Comparison of ENCODE assay signal across 12 cellular contexts in the genomic region with DNA sequence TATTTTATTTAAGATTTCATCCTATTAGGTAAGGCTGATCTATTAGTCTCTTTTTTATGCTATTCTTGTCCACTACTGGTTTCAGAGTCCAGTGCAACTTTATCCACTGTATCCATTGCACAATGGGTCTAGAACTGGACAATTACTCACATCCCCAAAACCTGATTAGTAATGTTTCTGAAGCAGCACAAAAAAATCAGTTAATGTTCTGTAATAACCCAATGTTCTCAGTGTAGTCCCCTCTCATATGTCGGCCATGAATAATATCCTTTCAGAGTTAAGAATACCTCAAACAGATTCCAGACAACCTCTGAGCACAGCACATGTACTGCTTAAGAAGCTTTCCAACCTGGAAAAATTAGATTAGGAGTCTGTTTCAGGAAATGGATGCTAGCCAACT. TPM values are rescaled to one million over a fixed set of nuclear protein-coding genes. Genes with fewer than 3 reads are reported as not detected.
DNase-seq lines count a peak whose midpoint lies in the region; ATAC-seq and TF ChIP-seq lines count a peak whose summit lies in the region.
"Had no signal": no experiment of that assay in that cellular context is flagged by ENCODE, and none has a peak within 500 bp of the region (broad histone marks: within the 10 kb centered on the region; RNA-seq: fewer than 3 reads in every experiment).

No MANE protein-coding gene starts in this region.

- no peaks in the 10 kb centered on the region for H4K20me1 ChIP-seq in mammary epithelial cell (ENCODE audit: insufficient read depth, low read length)

- no peak overlapping the region for H3K27ac Mint-ChIP-seq in CD14-positive monocyte
- H3K27ac Mint-ChIP-seq: T-helper 1 cell treated with Interleukin-12 subunit alpha and Interleukin-12 subunit beta and Interleukin-4 antibody, amounts not matched to agents 30 μg/mL and 1 μg/mL, for 36 hours had no signal

- TF ChIP-seq POLR2A in gastrocnemius medialis (IDR thresholded peaks at IDR 0.05), result no peak

- H3K4me1 ChIP-seq in mammary epithelial cell (ENCODE audit: insufficient read depth, low read length), result peaks cover 2% of the 10 kb centered on the region
- H3K4me1 ChIP-seq in gastrocnemius medialis, result peaks cover 31 to 32% of the 10 kb centered on the region in 2 donors

- TF ChIP-seq CTCF in mammary epithelial cell (conservative IDR thresholded peaks at IDR 0.05 in 1 of 2, IDR thresholded peaks at IDR 0.05 in 1 of 2; ENCODE audit: extremely low read depth in 1 of 2, insufficient read depth in 1 of 2, low read depth in 1 of 2, low read length in 2 of 2) (no peak), gastrocnemius medialis (IDR thresholded peaks at IDR 0.05 in 4 of 5, conservative IDR thresholded peaks at IDR 0.05 in 1 of 5) (no peak), CD14-positive monocyte (IDR thresholded peaks at IDR 0.05) (no peak)

- H3K4me1 Mint-ChIP-seq in CD14-positive monocyte, result peaks cover 26% of the 10 kb centered on the region

- H3K79me2 ChIP-seq in mammary epithelial cell (ENCODE audit: insufficient read depth, low read length), result no peaks in the 10 kb centered on the region

- H3K4me3 Mint-ChIP-seq in CD14-positive monocyte, result no peak overlapping the region
- H3K4me3 Mint-ChIP-seq: T-helper 1 cell treated with Interleukin-12 subunit alpha and Interleukin-12 subunit beta and Interleukin-4 antibody, amounts not matched to agents 30 μg/mL and 1 μg/mL, for 36 hours had no signal

- H3K9me3 ChIP-seq in mammary epithelial cell (replicated peaks; ENCODE audit: insufficient read depth, low read length) (no peaks in the 10 kb centered on the region), gastrocnemius medialis (no peaks in the 10 kb centered on the region)
- H3K9me3 ChIP-seq: vagina had no signal

- H2AFZ ChIP-seq in mammary epithelial cell (ENCODE audit: low read depth, low read length), result no peak overlapping the region

- 50% methylated on average over 1 of the region's 1 CpG for WGBS in mammary epithelial cell (ENCODE audit: low coverage, missing lambda C conversion rate)

- no peak overlapping the region for H3K4me2 ChIP-seq in mammary epithelial cell (ENCODE audit: insufficient read depth, low read depth, low read length)

- DNase-seq in HCEC 1CT (peak; percentile 41), mammary epithelial cell (peak; percentile 16), iris pigment epithelial cell (ENCODE audit: low read depth) (peak; percentile 5), gastrocnemius medialis (no peak), substantia nigra (lab: John Stamatoyannopoulos, UW) (no peak), CD14-positive monocyte (ENCODE audit: low spot score) (no peak)
- DNase-seq: NCI-H1930 had no signal

- intact Hi-C loops in mammary epithelial cell (cut with micrococcal nuclease) (no loop called here), gastrocnemius medialis (cut with DNase I; ENCODE audit: low total_unique reads) (no loop called here), CD14-positive monocyte (cut with micrococcal nuclease) (no loop called here)

- ATAC-seq in gastrocnemius medialis (peak; percentile 85 to 87), HG02970 (IDR thresholded peaks at IDR 0.05; ENCODE audit: low FRiP score, unreplicated experiment) (no peak), HG02588 (IDR thresholded peaks at IDR 0.05; ENCODE audit: unreplicated experiment) (no peak)
- ATAC-seq: K562 had no signal

- CTCF ChIA-PET in mammary epithelial cell (lab: Charles Lee; ENCODE audit: low non-redundant PET), result no interaction called here

- peaks cover 7 to 10% of the 10 kb centered on the region in 2 donors for H3K36me3 Mint-ChIP-seq in CD14-positive monocyte

- H3K9ac ChIP-seq in mammary epithelial cell (ENCODE audit: insufficient read depth, low read length), result no peak overlapping the region

- no peaks in the 10 kb centered on the region for H3K27me3 Mint-ChIP-seq in CD14-positive monocyte (ENCODE audit: low read depth in 3 of 3)

- H3K4me3 ChIP-seq in mammary epithelial cell (replicated peaks in 1 of 3; ENCODE audit: insufficient read depth in 1 of 3, low read depth in 2 of 3, low read length in 3 of 3), result no peak overlapping the region
- H3K4me3 ChIP-seq in gastrocnemius medialis, result no peak overlapping the region
- H3K4me3 ChIP-seq: K562, vagina had no signal

- no peaks in the 10 kb centered on the region for H3K9me3 Mint-ChIP-seq in CD14-positive monocyte
- H3K9me3 Mint-ChIP-seq: T-helper 1 cell treated with Interleukin-12 subunit alpha and Interleukin-12 subunit beta and Interleukin-4 antibody, amounts not matched to agents 30 μg/mL and 1 μg/mL, for 36 hours had no signal

- dilution Hi-C loops in mammary epithelial cell (cut with HindIII; ENCODE audit: low sequenced_read_pairs), result loop anchor here (10.0 kb wide), 1 partner anchor 554 kb away; a partner anchor contains a TSS

- H3K36me3 ChIP-seq in mammary epithelial cell (ENCODE audit: insufficient read depth, low read length), result no peaks in the 10 kb centered on the region
- no peaks in the 10 kb centered on the region for H3K36me3 ChIP-seq in gastrocnemius medialis
- H3K36me3 ChIP-seq: vagina had no signal

- H3K27me3 ChIP-seq in mammary epithelial cell (ENCODE audit: insufficient read depth, low read length) (no peaks in the 10 kb centered on the region), gastrocnemius medialis (no peaks in the 10 kb centered on the region)
- H3K27me3 ChIP-seq: vagina had no signal

- in situ Hi-C loops in mammary epithelial cell (cut with MboI; ENCODE audit: low sequenced_read_pairs in 2 of 2), result no loop called here
- in situ Hi-C loops in gastrocnemius medialis (cut with MboI; ENCODE audit: low sequenced_read_pairs in 4 of 4), result no loop called here

- no TSS peak for BruUV-seq in mammary epithelial cell (replicated peaks; lab: Mats Ljungman, UMichigan)

- H3K27ac ChIP-seq in mammary epithelial cell (ENCODE audit: insufficient read depth, low read depth, low read length) (no peak overlapping the region), gastrocnemius medialis (peak overlapping the region; percentile 58 to 84 (median 71)), substantia nigra (ENCODE audit: low read depth, low read length, poor library complexity, severe bottlenecking) (no peak overlapping the region)
- H3K27ac ChIP-seq: vagina had no signal

RNA-seq across cellular contexts. Expression of a gene that starts 29.7 kb away (rescaled TPM):
- total RNA-seq in mammary epithelial cell (1 to 10 TPM; 2.0 to 4.3 TPM), gastrocnemius medialis (10 to 100 TPM in 3 of 4 donors, 1 to 10 TPM in 1; 4.2 to 14.1 (median 12.2) TPM)
- polyA plus RNA-seq in mammary epithelial cell (0.79 TPM), CD14-positive monocyte (10 to 100 TPM; 35.1 to 35.9 TPM)
- polyA minus RNA-seq in mammary epithelial cell, result 2.3 TPM

Comparison
In these comparisons a context has a peak if more than half of its experiments do, and no peak if none do; other contexts are left out.
1. DNase-seq: peak in HCEC 1CT (single experiment), mammary epithelial cell (single experiment) and iris pigment epithelial cell (single experiment); none in gastrocnemius medialis (0 of 2), substantia nigra (0 of 49) and CD14-positive monocyte (single experiment).
2. H3K27ac ChIP-seq: peak in gastrocnemius medialis (4 of 4); none in mammary epithelial cell (single experiment) and substantia nigra (single experiment).
3. ATAC-seq: peak in gastrocnemius medialis (2 of 2); none in HG02970 (single experiment) and HG02588 (single experiment).